In the genomic region with DNA sequence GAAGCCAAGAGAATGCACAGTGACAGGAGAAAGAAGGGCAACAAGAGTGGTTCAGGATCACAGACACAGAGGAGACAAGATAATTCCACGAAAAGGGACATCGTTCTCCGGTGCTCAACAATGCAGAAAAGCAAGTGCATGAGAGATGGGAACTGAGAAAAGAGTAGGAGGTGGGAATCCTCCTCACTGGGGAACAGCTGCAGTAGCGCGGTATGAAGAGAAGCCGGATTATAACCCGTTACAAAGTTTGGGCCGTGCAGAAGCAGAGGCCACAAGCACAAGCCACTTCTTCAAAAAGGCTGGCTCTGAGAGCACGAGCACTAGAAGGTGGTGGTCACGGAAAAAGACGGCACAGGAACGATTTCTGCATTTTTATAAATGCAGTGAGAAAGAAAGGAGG, we compare ENCODE assay signal across 21 cellular contexts.
"Had no signal": no experiment of that assay in that cellular context is flagged by ENCODE, and none has a peak within 500 bp of the region (broad histone marks: within the 10 kb centered on the region; RNA-seq: fewer than 3 reads in every experiment).

No MANE protein-coding gene starts in this region.

- H3K27ac Mint-ChIP-seq: activated B cell treated with CpG ODN at 0.5 μM for 24 hours; activated CD4-positive, alpha-beta T cell treated with anti-CD3 and anti-CD28 coated beads for 36 hours; activated naive CD8-positive, alpha-beta T cell; activated T-cell treated with anti-CD3 and anti-CD28 coated beads, Interleukin-2, amount 50 U/mL, for 72 hours; immature natural killer cell; natural killer cell treated with Interleukin-12 subunit alpha and Interleukin-12 subunit beta and Interleukin-15 and Interleukin-18, amount 100 ng/mL, for 72 hours; T-cell had no signal

- H3K27ac ChIP-seq: lower lobe of right lung, testis had no signal

- H3K9me3 ChIP-seq: lower lobe of right lung, sigmoid colon, testis had no signal

- ATAC-seq: activated CD4-positive, alpha-beta T cell treated with anti-CD3 and anti-CD28 coated beads for 36 hours; activated T-cell treated with anti-CD3 and anti-CD28 coated beads, Interleukin-2, amount 50 U/mL, for 72 hours; lower lobe of right lung; natural killer cell treated with Interleukin-12 subunit alpha and Interleukin-12 subunit beta and Interleukin-15 and Interleukin-18, amount 100 ng/mL, for 72 hours; stimulated activated naive CD8-positive, alpha-beta T cell treated with anti-CD3 and anti-CD28 coated beads, Interleukin-15, Interleukin-2, amounts not matched to agents 100 U/mL and 50 U/mL, for 24 hours; T-cell had no signal

- H3K4me1 ChIP-seq: lower lobe of right lung had no signal

- DNase-seq: activated B cell treated with CpG ODN at 0.5 μM for 24 hours; activated CD4-positive, alpha-beta T cell treated with anti-CD3 and anti-CD28 coated beads for 36 hours; activated CD4-positive, alpha-beta T cell treated with anti-CD3 and anti-CD28 coated beads, Interleukin-2, amount 50 U/mL, for 4 hours; activated effector memory CD4-positive, alpha-beta T cell treated with Interleukin-2 at 50 U/mL for 16 hours; activated naive CD4-positive, alpha-beta T cell treated with Interleukin-2 at 50 U/mL for 16 hours; activated T-cell treated with anti-CD3 and anti-CD28 coated beads for 4 hours; activated T-cell treated with anti-CD3 and anti-CD28 coated beads, Interleukin-2, amount 50 U/mL, for 72 hours; effector CD8-positive, alpha-beta T cell; hypothalamus; immature natural killer cell; kidney; lower lobe of right lung; sigmoid colon; stimulated activated CD4-positive, alpha-beta T cell treated with anti-CD3 and anti-CD28 coated beads, Interleukin-1b, Interleukin-23, amount 100 ng/mL, for 48 hours; stimulated activated naive CD8-positive, alpha-beta T cell treated with anti-CD3 and anti-CD28 coated beads, Interleukin-15, Interleukin-2, amounts not matched to agents 100 U/mL and 50 U/mL, for 24 hours; testis; trophoblast cell had no signal

- H3K4me3 ChIP-seq: lower lobe of right lung, sigmoid colon, smooth muscle cell, testis had no signal

- H3K4me3 Mint-ChIP-seq: activated B cell treated with CpG ODN at 0.5 μM for 24 hours; activated CD4-positive, alpha-beta T cell treated with anti-CD3 and anti-CD28 coated beads for 36 hours; activated naive CD8-positive, alpha-beta T cell; activated T-cell treated with anti-CD3 and anti-CD28 coated beads, Interleukin-2, amount 50 U/mL, for 72 hours; immature natural killer cell; natural killer cell treated with Interleukin-12 subunit alpha and Interleukin-12 subunit beta and Interleukin-15 and Interleukin-18, amount 100 ng/mL, for 72 hours; T-cell had no signal

- H3K9me3 Mint-ChIP-seq: activated B cell treated with CpG ODN at 0.5 μM for 24 hours; activated T-cell treated with anti-CD3 and anti-CD28 coated beads, Interleukin-2, amount 50 U/mL, for 72 hours; immature natural killer cell; natural killer cell treated with Interleukin-12 subunit alpha and Interleukin-12 subunit beta and Interleukin-15 and Interleukin-18, amount 100 ng/mL, for 72 hours; T-cell had no signal

- H3K27me3 Mint-ChIP-seq: activated B cell treated with CpG ODN at 0.5 μM for 24 hours; activated CD4-positive, alpha-beta T cell treated with anti-CD3 and anti-CD28 coated beads for 36 hours; activated naive CD8-positive, alpha-beta T cell; natural killer cell treated with Interleukin-12 subunit alpha and Interleukin-12 subunit beta and Interleukin-15 and Interleukin-18, amount 100 ng/mL, for 72 hours; T-cell had no signal

- H3K27me3 ChIP-seq: sigmoid colon, testis had no signal

- H3K4me1 Mint-ChIP-seq: activated B cell treated with CpG ODN at 0.5 μM for 24 hours; activated CD4-positive, alpha-beta T cell treated with anti-CD3 and anti-CD28 coated beads for 36 hours; immature natural killer cell; T-cell had no signal
